Comparison of ENCODE assay signal across 8 cellular contexts in genomic region chr16:53129281-53130192, GRCh38.
A peak's percentile ranks its signal among the peaks of the same experiment; 100 is the strongest.
DNase-seq lines count a peak whose midpoint lies in the region; ATAC-seq and TF ChIP-seq lines count a peak whose summit lies in the region.

No MANE protein-coding gene starts in this region.

- ATAC-seq in left lobe of liver = peak; percentile 3

- H3K27me3 ChIP-seq in brain microvascular endothelial cell (replicated peaks) (no peaks in the 10 kb centered on the region), suprapubic skin (no peaks in the 10 kb centered on the region)

- H3K9me3 Mint-ChIP-seq in activated naive CD4-positive, alpha-beta T cell treated with anti-CD3 and anti-CD28 coated beads, Interleukin-2, amount 50 U/mL, for 24 hours = no peaks in the 10 kb centered on the region

- H3K4me3 ChIP-seq in LNCaP clone FGC (ENCODE audit: low read depth, low read length) = peak overlapping the region; percentile 63
- peak overlapping the region; percentile 68 for H3K4me3 ChIP-seq in brain microvascular endothelial cell (ENCODE audit: low read depth, low read length)
- H3K4me3 ChIP-seq in suprapubic skin = peak overlapping the region; percentile 91

- TF ChIP-seq POLR2A in suprapubic skin (IDR thresholded peaks at IDR 0.05) = no peak

- DNase-seq in activated naive CD4-positive, alpha-beta T cell treated with Interleukin-2 at 50 U/mL for 16 hours = no peak
- DNase-seq in LNCaP clone FGC (ENCODE audit: low read depth) = no peak
- peak; percentile 53 for DNase-seq in brain microvascular endothelial cell
- DNase-seq in left lobe of liver (ENCODE audit: low spot score) = no peak
- no peak for DNase-seq in suprapubic skin (ENCODE audit: low spot score in 2 of 2)
- no peak for DNase-seq in NCI-H128 (lab: John Stamatoyannopoulos, UW; ENCODE audit: unreplicated experiment)
- no peak for DNase-seq in HUDEP-2 (lab: John Stamatoyannopoulos, UW; ENCODE audit: unreplicated experiment in 76 of 76)

- peaks cover 9% of the 10 kb centered on the region for H3K4me1 ChIP-seq in suprapubic skin

- H3K27ac ChIP-seq in brain microvascular endothelial cell (peak overlapping the region; percentile 86), suprapubic skin (peak overlapping the region; percentile 98)

- H3K9me3 ChIP-seq in suprapubic skin = no peaks in the 10 kb centered on the region

- 28% methylated on average over 31 of the region's 31 CpGs for WGBS in suprapubic skin

- in situ Hi-C loops in brain microvascular endothelial cell (cut with HindIII; ENCODE audit: low pct_ligation_motif_present, low sequenced_read_pairs) = no loop called here

- no peak for TF ChIP-seq CTCF in LNCaP clone FGC (IDR thresholded peaks at IDR 0.05; ENCODE audit: control insufficient read depth, extremely low read depth, insufficient read depth)
- TF ChIP-seq CTCF in brain microvascular endothelial cell (IDR thresholded peaks at IDR 0.05; ENCODE audit: low read depth, low read length, missing control alignments) = no peak
- TF ChIP-seq CTCF in suprapubic skin (IDR thresholded peaks at IDR 0.05) = no peak

- peak overlapping the region; percentile 23 for H3K27ac Mint-ChIP-seq in activated naive CD4-positive, alpha-beta T cell treated with anti-CD3 and anti-CD28 coated beads, Interleukin-2, amount 50 U/mL, for 24 hours

- H3K36me3 ChIP-seq in brain microvascular endothelial cell (replicated peaks) = no peaks in the 10 kb centered on the region
- no peaks in the 10 kb centered on the region for H3K36me3 ChIP-seq in suprapubic skin

- H3K36me3 Mint-ChIP-seq in activated naive CD4-positive, alpha-beta T cell treated with anti-CD3 and anti-CD28 coated beads, Interleukin-2, amount 50 U/mL, for 24 hours = peaks cover 2% of the 10 kb centered on the region

- H3K4me3 Mint-ChIP-seq in activated naive CD4-positive, alpha-beta T cell treated with anti-CD3 and anti-CD28 coated beads, Interleukin-2, amount 50 U/mL, for 24 hours = peak overlapping the region; percentile 76

- no peak for TF ChIP-seq EP300 in suprapubic skin (IDR thresholded peaks at IDR 0.05)

- H3K4me1 Mint-ChIP-seq in activated naive CD4-positive, alpha-beta T cell treated with anti-CD3 and anti-CD28 coated beads, Interleukin-2, amount 50 U/mL, for 24 hours = peaks cover 12% of the 10 kb centered on the region

- no peaks in the 10 kb centered on the region for H3K27me3 Mint-ChIP-seq in activated naive CD4-positive, alpha-beta T cell treated with anti-CD3 and anti-CD28 coated beads, Interleukin-2, amount 50 U/mL, for 24 hours
